Comparison of ENCODE assay signal across 2 cellular contexts in the genomic region with DNA sequence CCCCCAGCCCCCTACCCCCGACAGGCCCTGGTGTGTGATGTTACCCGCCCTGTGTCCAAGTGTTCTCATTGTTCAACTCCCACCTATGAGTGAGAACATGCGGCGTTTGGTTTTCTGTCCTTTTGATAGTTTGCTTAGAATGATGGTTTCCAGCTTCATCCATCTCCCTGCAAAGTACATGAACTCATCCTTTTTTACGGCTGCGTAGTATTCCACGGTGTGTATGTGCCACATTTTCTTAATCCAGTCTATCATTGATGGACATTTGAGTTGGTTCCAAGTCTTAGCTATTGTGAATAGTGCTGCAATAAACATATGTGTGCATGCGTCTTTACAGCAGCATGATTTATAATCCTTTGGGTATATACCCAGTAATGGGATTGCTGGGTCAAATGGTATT.
TF ChIP-seq lines count a peak whose summit lies in the region.

No MANE protein-coding gene starts in this region.

TF ChIP-seq in HEK293, 187 proteins besides CTCF, POLR2A, EP300 and RAD21:
- TF ChIP-seq, protein P1, sequence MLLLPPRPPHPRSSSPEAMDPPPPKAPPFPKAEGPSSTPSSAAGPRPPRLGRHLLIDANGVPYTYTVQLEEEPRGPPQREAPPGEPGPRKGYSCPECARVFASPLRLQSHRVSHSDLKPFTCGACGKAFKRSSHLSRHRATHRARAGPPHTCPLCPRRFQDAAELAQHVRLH (tag by site-specific recombination; IDR thresholded peaks at IDR 0.05): 0 out of 2 replicates have a peak, but pooled peaks have one; percentile 38
- TF ChIP-seq ZNF146 (tag by site-specific recombination; IDR thresholded peaks at IDR 0.05): peak; percentile 99

TF ChIP-seq in K562, 482 proteins besides CTCF, POLR2A, EP300 and RAD21:
- TF ChIP-seq ZNF146 (CRISPR knock-in tag; IDR thresholded peaks at IDR 0.05; ENCODE audit: unreplicated experiment): peak; percentile 95
